ENCODE assay signal across 35 cellular contexts in genomic region chr12:30829876-30830275, GRCh38.
"Had no signal": no experiment of that assay in that cellular context is flagged by ENCODE, and none has a peak within 500 bp of the region (broad histone marks: within the 10 kb centered on the region; RNA-seq: fewer than 3 reads in every experiment).

No MANE protein-coding gene starts in this region.

- H3K36me3 ChIP-seq: brain microvascular endothelial cell, cardiac muscle cell, Peyer's patch had no signal

- H3K4me3 ChIP-seq: cardiac muscle cell, Peyer's patch had no signal

- H3K9me3 ChIP-seq: Peyer's patch had no signal

- DNase-seq: activated B cell treated with CpG ODN at 0.5 μM for 24 hours; activated CD4-positive, alpha-beta memory T cell treated with anti-CD3 and anti-CD28 coated beads, Interleukin-2, amount 10 ng/mL, durations not matched to agents 7 days and 5 days; activated CD4-positive, alpha-beta T cell treated with anti-CD3 and anti-CD28 coated beads for 4 hours; activated CD4-positive, alpha-beta T cell treated with anti-CD3 and anti-CD28 coated beads, Interleukin-2, amount 50 U/mL, for 1 hour; activated CD4-positive, CD25-positive, alpha-beta regulatory T cell treated with anti-CD3 and anti-CD28 coated beads, Interleukin-2, amount 50 U/mL, for 72 hours; activated CD8-positive, alpha-beta memory T cell treated with anti-CD3 and anti-CD28 coated beads for 24 hours; activated CD8-positive, alpha-beta memory T cell treated with anti-CD3 and anti-CD28 coated beads, Interleukin-2, amount 10 ng/mL, durations not matched to agents 7 days and 5 days; activated effector memory CD4-positive, alpha-beta T cell treated with anti-CD3 and anti-CD28 coated beads, Interleukin-2, amount 50 U/mL, for 16 hours; activated naive CD4-positive, alpha-beta T cell; activated naive CD4-positive, alpha-beta T cell treated with anti-CD3 and anti-CD28 coated beads, Interleukin-2, amount 50 U/mL, for 16 hours; activated naive CD8-positive, alpha-beta T cell treated with anti-CD3 and anti-CD28 coated beads for 36 hours; activated T-cell treated with anti-CD3 and anti-CD28 coated beads, Interleukin-2, amount 50 U/mL, for 72 hours; amniotic stem cell; aorta; brain microvascular endothelial cell; Karpas-422; KBM-7; NCI-H1105; NCI-H1436; NCI-H1694; NCI-H1930; NCI-H2081 treated with DMSO at 0.1 percent for 48 hours; NCI-H226; NCI-H524 treated with DMSO at 0.1 percent for 48 hours; NK-92 treated with Interleukin-12 subunit alpha and Interleukin-12 subunit beta, amount 100 ng/mL, for 24 hours; PC-3; Peyer's patch; RPMI8226; SW 1271; T-helper 1 cell; T-helper 2 cell; T-helper 9 cell had no signal

- H3K27ac Mint-ChIP-seq: activated B cell treated with CpG ODN at 0.5 μM for 24 hours; activated CD4-positive, alpha-beta memory T cell treated with anti-CD3 and anti-CD28 coated beads, Interleukin-2, amount 10 ng/mL, durations not matched to agents 7 days and 5 days; activated CD8-positive, alpha-beta memory T cell treated with anti-CD3 and anti-CD28 coated beads, Interleukin-2, amount 10 ng/mL, durations not matched to agents 7 days and 5 days; activated naive CD8-positive, alpha-beta T cell treated with anti-CD3 and anti-CD28 coated beads for 36 hours; activated T-cell treated with anti-CD3 and anti-CD28 coated beads, Interleukin-2, amount 50 U/mL, for 72 hours; activated T-helper 17 cell treated with anti-CD3 and anti-CD28 coated beads, Interleukin-2, amount 50 U/mL, for 72 hours had no signal

- H3K4me1 ChIP-seq: Peyer's patch had no signal

- H3K27ac ChIP-seq: brain microvascular endothelial cell, cardiac muscle cell, Peyer's patch, VCaP had no signal

- H3K4me3 Mint-ChIP-seq: activated B cell treated with CpG ODN at 0.5 μM for 24 hours; activated CD4-positive, alpha-beta memory T cell treated with anti-CD3 and anti-CD28 coated beads, Interleukin-2, amount 10 ng/mL, durations not matched to agents 7 days and 5 days; activated CD8-positive, alpha-beta memory T cell treated with anti-CD3 and anti-CD28 coated beads, Interleukin-2, amount 10 ng/mL, durations not matched to agents 7 days and 5 days; activated naive CD8-positive, alpha-beta T cell treated with anti-CD3 and anti-CD28 coated beads for 36 hours; activated T-cell treated with anti-CD3 and anti-CD28 coated beads, Interleukin-2, amount 50 U/mL, for 72 hours; activated T-helper 17 cell treated with anti-CD3 and anti-CD28 coated beads, Interleukin-2, amount 50 U/mL, for 72 hours had no signal

- H3K9me3 Mint-ChIP-seq: activated B cell treated with CpG ODN at 0.5 μM for 24 hours; activated CD4-positive, alpha-beta memory T cell treated with anti-CD3 and anti-CD28 coated beads, Interleukin-2, amount 10 ng/mL, durations not matched to agents 7 days and 5 days; activated T-helper 17 cell treated with anti-CD3 and anti-CD28 coated beads, Interleukin-2, amount 50 U/mL, for 72 hours had no signal

- H3K27me3 ChIP-seq: brain microvascular endothelial cell, cardiac muscle cell, Peyer's patch had no signal

- ATAC-seq: activated CD8-positive, alpha-beta memory T cell treated with anti-CD3 and anti-CD28 coated beads, Interleukin-2, amount 10 ng/mL, durations not matched to agents 7 days and 5 days; activated T-cell treated with anti-CD3 and anti-CD28 coated beads, Interleukin-2, amount 50 U/mL, for 72 hours; activated T-helper 17 cell treated with anti-CD3 and anti-CD28 coated beads, Interleukin-2, amount 50 U/mL, for 72 hours; PC-3 had no signal

- H3K36me3 Mint-ChIP-seq: activated CD8-positive, alpha-beta memory T cell treated with anti-CD3 and anti-CD28 coated beads, Interleukin-2, amount 10 ng/mL, durations not matched to agents 7 days and 5 days; activated naive CD8-positive, alpha-beta T cell treated with anti-CD3 and anti-CD28 coated beads for 36 hours had no signal

- H3K4me1 Mint-ChIP-seq: activated B cell treated with CpG ODN at 0.5 μM for 24 hours; activated CD4-positive, alpha-beta memory T cell treated with anti-CD3 and anti-CD28 coated beads, Interleukin-2, amount 10 ng/mL, durations not matched to agents 7 days and 5 days; activated CD8-positive, alpha-beta memory T cell treated with anti-CD3 and anti-CD28 coated beads, Interleukin-2, amount 10 ng/mL, durations not matched to agents 7 days and 5 days; activated naive CD8-positive, alpha-beta T cell treated with anti-CD3 and anti-CD28 coated beads for 36 hours; activated T-helper 17 cell treated with anti-CD3 and anti-CD28 coated beads, Interleukin-2, amount 50 U/mL, for 72 hours had no signal
